ENCODE assay signal across 2 cellular contexts in the genomic region with DNA sequence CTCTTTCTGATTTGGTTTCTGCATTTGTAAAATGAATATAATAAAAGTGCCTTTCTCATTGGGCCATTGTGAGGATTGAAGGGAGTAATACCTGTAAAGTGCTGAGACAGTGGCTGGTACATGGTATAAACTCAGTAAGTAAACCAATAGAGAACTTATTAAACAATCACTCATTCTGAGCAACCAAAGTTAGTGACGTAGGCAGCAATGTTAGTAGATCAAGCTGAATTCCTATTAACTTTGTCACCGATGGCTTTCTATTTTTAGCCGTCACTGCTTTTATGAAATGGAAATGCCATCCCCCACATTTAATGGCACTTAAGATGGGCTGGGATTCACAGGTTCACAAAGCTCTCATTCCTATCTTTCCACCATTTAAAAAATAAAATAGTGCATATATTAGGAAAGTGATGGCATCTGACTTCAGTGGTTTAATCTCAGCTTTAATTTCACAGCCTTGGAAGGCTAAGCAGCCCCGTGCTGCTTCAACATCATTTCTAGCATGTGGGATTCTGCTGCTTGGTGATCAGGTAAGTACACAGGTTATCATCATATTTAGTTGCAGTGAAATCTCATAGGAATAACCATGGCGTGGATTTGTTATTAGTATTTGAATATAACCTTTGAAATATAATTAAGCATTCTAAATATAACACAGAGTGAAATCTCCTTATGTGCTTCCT.
TF ChIP-seq lines count a peak whose summit lies in the region.

No MANE protein-coding gene starts in this region.

TF ChIP-seq in GM23338, 12 proteins besides CTCF, POLR2A, EP300 and RAD21 (continues in another document):
- TF ChIP-seq, protein P1, sequence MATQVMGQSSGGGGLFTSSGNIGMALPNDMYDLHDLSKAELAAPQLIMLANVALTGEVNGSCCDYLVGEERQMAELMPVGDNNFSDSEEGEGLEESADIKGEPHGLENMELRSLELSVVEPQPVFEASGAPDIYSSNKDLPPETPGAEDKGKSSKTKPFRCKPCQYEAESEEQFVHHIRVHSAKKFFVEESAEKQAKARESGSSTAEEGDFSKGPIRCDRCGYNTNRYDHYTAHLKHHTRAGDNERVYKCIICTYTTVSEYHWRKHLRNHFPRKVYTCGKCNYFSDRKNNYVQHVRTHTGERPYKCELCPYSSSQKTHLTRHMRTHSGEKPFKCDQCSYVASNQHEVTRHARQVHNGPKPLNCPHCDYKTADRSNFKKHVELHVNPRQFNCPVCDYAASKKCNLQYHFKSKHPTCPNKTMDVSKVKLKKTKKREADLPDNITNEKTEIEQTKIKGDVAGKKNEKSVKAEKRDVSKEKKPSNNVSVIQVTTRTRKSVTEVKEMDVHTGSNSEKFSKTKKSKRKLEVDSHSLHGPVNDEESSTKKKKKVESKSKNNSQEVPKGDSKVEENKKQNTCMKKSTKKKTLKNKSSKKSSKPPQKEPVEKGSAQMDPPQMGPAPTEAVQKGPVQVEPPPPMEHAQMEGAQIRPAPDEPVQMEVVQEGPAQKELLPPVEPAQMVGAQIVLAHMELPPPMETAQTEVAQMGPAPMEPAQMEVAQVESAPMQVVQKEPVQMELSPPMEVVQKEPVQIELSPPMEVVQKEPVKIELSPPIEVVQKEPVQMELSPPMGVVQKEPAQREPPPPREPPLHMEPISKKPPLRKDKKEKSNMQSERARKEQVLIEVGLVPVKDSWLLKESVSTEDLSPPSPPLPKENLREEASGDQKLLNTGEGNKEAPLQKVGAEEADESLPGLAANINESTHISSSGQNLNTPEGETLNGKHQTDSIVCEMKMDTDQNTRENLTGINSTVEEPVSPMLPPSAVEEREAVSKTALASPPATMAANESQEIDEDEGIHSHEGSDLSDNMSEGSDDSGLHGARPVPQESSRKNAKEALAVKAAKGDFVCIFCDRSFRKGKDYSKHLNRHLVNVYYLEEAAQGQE (IDR thresholded peaks at IDR 0.05; ENCODE audit: unreplicated experiment): no peak
- TF ChIP-seq, protein P2, sequence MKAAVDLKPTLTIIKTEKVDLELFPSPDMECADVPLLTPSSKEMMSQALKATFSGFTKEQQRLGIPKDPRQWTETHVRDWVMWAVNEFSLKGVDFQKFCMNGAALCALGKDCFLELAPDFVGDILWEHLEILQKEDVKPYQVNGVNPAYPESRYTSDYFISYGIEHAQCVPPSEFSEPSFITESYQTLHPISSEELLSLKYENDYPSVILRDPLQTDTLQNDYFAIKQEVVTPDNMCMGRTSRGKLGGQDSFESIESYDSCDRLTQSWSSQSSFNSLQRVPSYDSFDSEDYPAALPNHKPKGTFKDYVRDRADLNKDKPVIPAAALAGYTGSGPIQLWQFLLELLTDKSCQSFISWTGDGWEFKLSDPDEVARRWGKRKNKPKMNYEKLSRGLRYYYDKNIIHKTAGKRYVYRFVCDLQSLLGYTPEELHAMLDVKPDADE (IDR thresholded peaks at IDR 0.05): no peak
- TF ChIP-seq POLR2AphosphoS5 (IDR thresholded peaks at IDR 0.05; ENCODE audit: low read depth) (no peak), JUNB (IDR thresholded peaks at IDR 0.05; ENCODE audit: unreplicated experiment) (no peak), ZNF331 (CRISPR knock-in tag; IDR thresholded peaks at IDR 0.05; ENCODE audit: low read depth) (no peak), EZH2 (IDR thresholded peaks at IDR 0.05; ENCODE audit: low read depth, unreplicated experiment) (no peak), EZH2phosphoT487 (IDR thresholded peaks at IDR 0.05; ENCODE audit: unreplicated experiment) (no peak), ZNF114 (CRISPR knock-in tag; IDR thresholded peaks at IDR 0.05) (no peak), STAT1 (IDR thresholded peaks at IDR 0.05; ENCODE audit: unreplicated experiment) (no peak), CREB1 (CRISPR knock-in tag; IDR thresholded peaks at IDR 0.05; ENCODE audit: low read depth) (no peak)

TF ChIP-seq in WTC11, 78 proteins besides CTCF, POLR2A, EP300 and RAD21 (continued from another document):
- TF ChIP-seq FOXP4 (CRISPR knock-in tag; IDR thresholded peaks at IDR 0.05): no peak
- no peak for TF ChIP-seq STAT6 (CRISPR knock-in tag; conservative IDR thresholded peaks at IDR 0.05; ENCODE audit: low read depth)
- no peak for TF ChIP-seq GABPB1 (CRISPR knock-in tag; IDR thresholded peaks at IDR 0.05)
- no peak for TF ChIP-seq ETV6 (CRISPR knock-in tag; IDR thresholded peaks at IDR 0.05)
